1 cellular context compared by ENCODE assay signal in genomic region chr3:27628029-27628750, GRCh38.
TF ChIP-seq lines count a peak whose summit lies in the region.

No MANE protein-coding gene starts in this region.

TF ChIP-seq in A549, 52 proteins besides CTCF, POLR2A, EP300 and RAD21:
- TF ChIP-seq REST (IDR thresholded peaks at IDR 0.05): no peak
- no peak for TF ChIP-seq FOSL2 (IDR thresholded peaks at IDR 0.05)
- TF ChIP-seq FOSL2 (CRISPR knock-in tag; IDR thresholded peaks at IDR 0.05): peak; percentile 52; the same call in 1 of the 2 replicates
- no peak for TF ChIP-seq MAZ (IDR thresholded peaks at IDR 0.05; ENCODE audit: borderline replicate concordance, low read depth, low read length)
- peak; percentile 61; the same call in 1 of the 2 replicates for TF ChIP-seq GATA3 (IDR thresholded peaks at IDR 0.05; ENCODE audit: borderline replicate concordance)
- no peak for TF ChIP-seq RCOR1 (IDR thresholded peaks at IDR 0.05; ENCODE audit: low read depth, low read length)
- no peak for TF ChIP-seq ZNF302 (CRISPR knock-in tag; IDR thresholded peaks at IDR 0.05)
- TF ChIP-seq BHLHE40 (IDR thresholded peaks at IDR 0.05; ENCODE audit: low read depth, low read length): no peak
- TF ChIP-seq FOSB (CRISPR knock-in tag; IDR thresholded peaks at IDR 0.05): no peak
